11 cellular contexts compared by ENCODE assay signal in the genomic region with DNA sequence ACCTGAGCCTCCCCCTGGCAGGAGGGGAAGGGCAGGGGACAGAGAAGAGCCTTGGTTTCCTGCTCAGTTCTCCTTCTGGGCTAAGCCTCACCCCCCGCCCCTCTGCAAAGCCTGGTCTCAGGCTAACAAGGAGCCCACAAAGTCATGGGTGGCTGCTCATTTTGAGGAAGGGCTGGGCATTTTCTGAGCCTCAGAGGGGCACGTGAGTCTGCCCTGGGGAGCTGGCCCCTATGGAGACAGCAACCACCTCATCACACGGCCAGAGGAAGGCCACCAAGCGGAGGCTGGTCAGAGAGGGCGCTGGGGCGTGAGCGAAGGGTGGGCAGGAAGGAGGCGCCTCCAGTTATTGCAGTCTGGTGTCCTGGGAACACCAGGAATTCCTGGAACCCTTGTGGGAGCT. TPM values are rescaled to one million over a fixed set of nuclear protein-coding genes. Genes with fewer than 3 reads are reported as not detected.
DNase-seq lines count a peak whose midpoint lies in the region; ATAC-seq and TF ChIP-seq lines count a peak whose summit lies in the region.
"Had no signal": no experiment of that assay in that cellular context is flagged by ENCODE, and none has a peak within 500 bp of the region (broad histone marks: within the 10 kb centered on the region; RNA-seq: fewer than 3 reads in every experiment).

No MANE protein-coding gene starts in this region.

- no peak for TF ChIP-seq CTCF in right atrium auricular region (IDR thresholded peaks at IDR 0.05)

- H3K4me3 ChIP-seq in right atrium auricular region, result no peak overlapping the region
- H3K4me3 ChIP-seq in aorta (ENCODE audit: low read length in 2 of 2), result no peak overlapping the region

- no peaks in the 10 kb centered on the region for H3K27me3 ChIP-seq in right atrium auricular region
- H3K27me3 ChIP-seq in aorta (ENCODE audit: control insufficient read depth in 1 of 2, insufficient read depth in 2 of 2, low read length in 1 of 2), result no peaks in the 10 kb centered on the region

- H3K36me3 ChIP-seq in right atrium auricular region (peaks cover 15% of the 10 kb centered on the region), aorta (ENCODE audit: control insufficient read depth in 1 of 2, insufficient read depth in 2 of 2, low read length in 1 of 2) (no peaks in the 10 kb centered on the region)

- intact Hi-C loops in Right ventricle myocardium superior (cut with DNase I) (no loop called here), aorta (cut with DNase I) (loop anchor here in 1 of 2 donors (2.0 to 10.0 kb wide), 3 partner anchors 37 to 223 kb away; a partner anchor contains a TSS)

- 87 to 88% methylated on average over 8 of the region's 8 CpGs for WGBS in aorta, 2 donors

- DNase-seq in Right ventricle myocardium superior, result peak; percentile 24
- no peak for DNase-seq in right atrium auricular region (ENCODE audit: low spot score)
- DNase-seq in epithelial cell of prostate (ENCODE audit: low read depth, low spot score), result no peak
- peak; percentile 41 for DNase-seq in myocyte (ENCODE audit: low read depth)
- peak; percentile 39 to 52 for DNase-seq in aorta
- no peak for DNase-seq in iPS-NIHi11 (ENCODE audit: low spot score)
- DNase-seq: activated CD4-positive, alpha-beta T cell treated with anti-CD3 and anti-CD28 coated beads, Interleukin-2, amount 50 U/mL, for 4 hours; anterior cingulate cortex; stimulated activated naive CD4-positive, alpha-beta T cell had no signal

- no peak for ATAC-seq in Right ventricle myocardium superior (ENCODE audit: poor library complexity)
- no peak for ATAC-seq in aorta (ENCODE audit: low FRiP score)
- no peak for ATAC-seq in GM21786 (IDR thresholded peaks at IDR 0.05; ENCODE audit: unreplicated experiment)
- ATAC-seq in HG03139 (IDR thresholded peaks at IDR 0.05; ENCODE audit: unreplicated experiment), result no peak

- H3K4me1 ChIP-seq in right atrium auricular region, result peaks cover 0 to 52% of the 10 kb centered on the region in 2 donors
- H3K4me1 ChIP-seq in aorta (ENCODE audit: control insufficient read depth in 1 of 2, insufficient read depth in 2 of 2, low read length in 2 of 2), result no peaks in the 10 kb centered on the region

- no peaks in the 10 kb centered on the region for H3K9me3 ChIP-seq in right atrium auricular region
- H3K9me3 ChIP-seq in aorta (ENCODE audit: control insufficient read depth, low read length), result no peaks in the 10 kb centered on the region

- peak overlapping the region in 1 of 2 donors; percentile 73 for H3K27ac ChIP-seq in right atrium auricular region
- H3K27ac ChIP-seq in epithelial cell of prostate, result peak overlapping the region; percentile 85
- peak overlapping the region; percentile 1 to 70 for H3K27ac ChIP-seq in aorta (ENCODE audit: low read depth in 1 of 2, low read length in 2 of 2)

RNA-seq across cellular contexts. Expression of a gene that starts 18.7 kb away (rescaled TPM):
- total RNA-seq in Right ventricle myocardium superior (33.0 TPM), right atrium auricular region (10 to 100 TPM; 14.9 to 16.9 TPM), myocyte (3.6 and 6.0 TPM in 2 replicates), aorta (10 to 100 TPM; 49.8 to 75.4 TPM)
- polyA plus RNA-seq in myocyte (2012), result 33.3 TPM
- 100 to 1,000 TPM in 1 of 2 donors, 10 to 100 TPM in 1; 28.7 to 263 TPM for polyA plus RNA-seq in aorta

Comparison
In these comparisons a context has a peak if more than half of its experiments do, and no peak if none do; other contexts are left out.
1. DNase-seq: peak in Right ventricle myocardium superior (single experiment), myocyte (single experiment) and aorta (2 of 2); none in right atrium auricular region (single experiment), epithelial cell of prostate (single experiment) and iPS-NIHi11 (single experiment).